In the genomic region with DNA sequence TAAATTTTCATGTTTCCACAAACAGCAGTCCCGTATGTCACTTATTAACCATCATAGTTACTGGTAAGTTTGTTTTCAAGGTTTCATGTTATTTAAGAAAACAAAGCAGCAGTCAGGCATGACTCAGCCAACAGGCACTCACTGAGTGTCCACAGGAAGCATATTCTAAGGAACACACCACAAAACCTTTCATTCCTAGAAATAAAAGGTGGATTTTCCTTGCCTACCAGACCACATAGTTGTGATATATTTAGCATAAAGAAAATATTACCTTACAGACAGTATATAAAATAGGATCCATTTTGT, we compare ENCODE assay signal across 8 cellular contexts.
DNase-seq lines count a peak whose midpoint lies in the region; ATAC-seq and TF ChIP-seq lines count a peak whose summit lies in the region.

No MANE protein-coding gene starts in this region.

- no peaks in the 10 kb centered on the region for H3K9me3 ChIP-seq in adrenal gland (replicated peaks in 1 of 3)

- DNase-seq in UCSD-AML1 (lab: John Stamatoyannopoulos, UW; ENCODE audit: unreplicated experiment) (peak; percentile 14), mucosa of gallbladder (ENCODE audit: low spot score) (peak; percentile 23), adrenal gland (no peak), sciatic nerve (ENCODE audit: low spot score) (no peak)
- no peak for DNase-seq in stimulated activated CD4-positive, alpha-beta T cell treated with anti-CD3 and anti-CD28 coated beads, Interleukin-12 subunit alpha, Interleukin-12 subunit beta, amount 100 ng/mL, for 4 hours
- no peak for DNase-seq in effector memory CD8-positive, alpha-beta T cell

- 0 to 23% (median 15%) methylated on average over 1 of the region's 1 CpG for WGBS in adrenal gland, 4 donors

- H3K27me3 ChIP-seq in adrenal gland: no peaks in the 10 kb centered on the region

- no peaks in the 10 kb centered on the region for H3K4me1 Mint-ChIP-seq in effector memory CD8-positive, alpha-beta T cell (ENCODE audit: low read depth in 2 of 2)

- H3K4me3 ChIP-seq in adrenal gland: no peak overlapping the region

- no peak for TF ChIP-seq POLR2A in adrenal gland (IDR thresholded peaks at IDR 0.05)

- peaks cover 0 to 10% of the 10 kb centered on the region in 2 donors for H3K9me3 Mint-ChIP-seq in effector memory CD8-positive, alpha-beta T cell

- no peaks in the 10 kb centered on the region for H3K4me1 ChIP-seq in adrenal gland (replicated peaks in 1 of 2)

- TF ChIP-seq CTCF in adrenal gland (IDR thresholded peaks at IDR 0.05): no peak

- no peaks in the 10 kb centered on the region for H3K27me3 Mint-ChIP-seq in effector memory CD8-positive, alpha-beta T cell

- H3K4me3 Mint-ChIP-seq in effector memory CD8-positive, alpha-beta T cell: no peak overlapping the region

- H3K27ac ChIP-seq in adrenal gland: no peak overlapping the region

- intact Hi-C loops in adrenal gland (cut with DNase I) (no loop called here), sciatic nerve (cut with DNase I) (no loop called here)

- ATAC-seq in GM18517 (IDR thresholded peaks at IDR 0.05; ENCODE audit: unreplicated experiment) (peak; percentile 95), HG03095 (IDR thresholded peaks at IDR 0.05; ENCODE audit: unreplicated experiment) (peak; percentile 73), sciatic nerve (no peak)
- ATAC-seq in effector memory CD8-positive, alpha-beta T cell (replicated peaks): no peak

- no peak overlapping the region for H3K27ac Mint-ChIP-seq in effector memory CD8-positive, alpha-beta T cell

- H3K36me3 ChIP-seq in adrenal gland (replicated peaks in 1 of 2): no peaks in the 10 kb centered on the region

- no peaks in the 10 kb centered on the region for H3K36me3 Mint-ChIP-seq in effector memory CD8-positive, alpha-beta T cell (ENCODE audit: insufficient read depth)

Comparison
In these comparisons a context has a peak if more than half of its experiments do, and no peak if none do; other contexts are left out.
1. ATAC-seq: peak in GM18517 (single experiment) and HG03095 (single experiment); none in sciatic nerve (single experiment) and effector memory CD8-positive, alpha-beta T cell (single experiment).
2. DNase-seq: peak in UCSD-AML1 (single experiment) and mucosa of gallbladder (single experiment); none in adrenal gland (0 of 7), stimulated activated CD4-positive, alpha-beta T cell treated with anti-CD3 and anti-CD28 coated beads, Interleukin-12 subunit alpha, Interleukin-12 subunit beta, amount 100 ng/mL, for 4 hours (single experiment), sciatic nerve (single experiment) and effector memory CD8-positive, alpha-beta T cell (0 of 3).